ENCODE assay signal across 1 cellular context in the genomic region with DNA sequence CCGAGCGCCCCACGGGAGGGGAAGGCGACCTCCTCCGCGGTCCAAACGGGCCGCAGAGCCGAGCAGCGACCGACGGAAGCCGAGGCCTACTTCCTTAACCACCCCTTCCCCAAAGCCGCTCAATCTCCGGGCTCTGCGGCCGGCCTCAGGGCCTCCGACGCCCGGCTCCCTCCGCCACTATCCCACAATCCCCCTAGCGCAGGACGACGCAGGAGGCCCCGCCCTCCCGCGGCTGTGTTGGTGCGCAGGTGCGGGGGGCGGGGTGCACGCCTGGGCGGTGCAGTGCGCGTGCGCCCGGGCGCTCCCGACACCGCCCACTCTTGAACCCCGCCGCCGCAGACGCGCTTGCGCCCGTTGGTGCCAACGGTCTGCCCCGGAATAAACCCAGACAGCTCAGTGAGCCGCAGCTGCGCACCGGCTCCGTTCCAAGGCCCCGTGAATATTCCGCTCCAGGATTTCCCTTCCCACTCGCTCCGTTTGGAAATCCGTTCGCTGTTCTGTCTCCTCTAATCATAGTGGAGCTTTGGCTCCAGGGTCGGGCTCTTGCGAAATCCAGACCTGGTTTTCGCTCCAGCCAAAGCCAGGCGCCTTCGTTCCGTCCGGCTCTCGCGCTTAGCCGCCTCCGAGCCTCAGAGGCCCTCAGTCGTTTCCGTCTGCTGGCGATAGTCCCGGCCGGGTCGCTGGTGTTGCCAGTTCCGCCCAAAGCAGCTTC.
TF ChIP-seq lines count a peak whose summit lies in the region.

A gene with protein sequence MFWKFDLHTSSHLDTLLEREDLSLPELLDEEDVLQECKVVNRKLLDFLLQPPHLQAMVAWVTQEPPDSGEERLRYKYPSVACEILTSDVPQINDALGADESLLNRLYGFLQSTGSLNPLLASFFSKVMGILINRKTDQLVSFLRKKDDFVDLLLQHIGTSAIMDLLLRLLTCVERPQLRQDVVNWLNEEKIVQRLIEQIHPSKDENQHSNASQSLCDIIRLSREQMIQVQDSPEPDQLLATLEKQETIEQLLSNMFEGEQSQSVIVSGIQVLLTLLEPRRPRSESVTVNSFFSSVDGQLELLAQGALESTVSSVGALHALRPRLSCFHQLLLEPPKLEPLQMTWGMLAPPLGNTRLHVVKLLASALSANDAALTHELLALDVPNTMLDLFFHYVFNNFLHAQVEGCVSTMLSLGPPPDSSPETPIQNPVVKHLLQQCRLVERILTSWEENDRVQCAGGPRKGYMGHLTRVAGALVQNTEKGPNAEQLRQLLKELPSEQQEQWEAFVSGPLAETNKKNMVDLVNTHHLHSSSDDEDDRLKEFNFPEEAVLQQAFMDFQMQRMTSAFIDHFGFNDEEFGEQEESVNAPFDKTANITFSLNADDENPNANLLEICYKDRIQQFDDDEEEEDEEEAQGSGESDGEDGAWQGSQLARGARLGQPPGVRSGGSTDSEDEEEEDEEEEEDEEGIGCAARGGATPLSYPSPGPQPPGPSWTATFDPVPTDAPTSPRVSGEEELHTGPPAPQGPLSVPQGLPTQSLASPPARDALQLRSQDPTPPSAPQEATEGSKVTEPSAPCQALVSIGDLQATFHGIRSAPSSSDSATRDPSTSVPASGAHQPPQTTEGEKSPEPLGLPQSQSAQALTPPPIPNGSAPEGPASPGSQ (minus strand): TSS at position 190 of the 712 bp plus-strand sequence. CDS start 11,914 bp downstream, outside the sequence.

TF ChIP-seq in HEK293, 187 proteins besides CTCF, POLR2A, EP300 and RAD21 (continued from another document and continues in another):
- TF ChIP-seq, protein P1, sequence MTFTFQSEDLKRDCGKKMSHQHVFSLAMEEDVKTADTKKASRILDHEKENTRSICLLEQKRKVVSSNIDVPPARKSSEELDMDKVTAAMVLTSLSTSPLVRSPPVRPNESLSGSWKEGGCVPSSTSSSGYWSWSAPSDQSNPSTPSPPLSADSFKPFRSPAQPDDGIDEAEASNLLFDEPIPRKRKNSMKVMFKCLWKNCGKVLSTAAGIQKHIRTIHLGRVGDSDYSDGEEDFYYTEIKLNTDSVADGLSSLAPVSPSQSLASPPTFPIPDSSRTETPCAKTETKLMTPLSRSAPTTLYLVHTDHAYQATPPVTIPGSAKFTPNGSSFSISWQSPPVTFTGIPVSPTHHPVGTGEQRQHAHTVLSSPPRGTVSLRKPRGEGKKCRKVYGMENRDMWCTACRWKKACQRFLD (tag by site-specific recombination; IDR thresholded peaks at IDR 0.05), result 0 out of 2 replicates have a peak, but pooled peaks have one; percentile 15
- TF ChIP-seq, protein P2, sequence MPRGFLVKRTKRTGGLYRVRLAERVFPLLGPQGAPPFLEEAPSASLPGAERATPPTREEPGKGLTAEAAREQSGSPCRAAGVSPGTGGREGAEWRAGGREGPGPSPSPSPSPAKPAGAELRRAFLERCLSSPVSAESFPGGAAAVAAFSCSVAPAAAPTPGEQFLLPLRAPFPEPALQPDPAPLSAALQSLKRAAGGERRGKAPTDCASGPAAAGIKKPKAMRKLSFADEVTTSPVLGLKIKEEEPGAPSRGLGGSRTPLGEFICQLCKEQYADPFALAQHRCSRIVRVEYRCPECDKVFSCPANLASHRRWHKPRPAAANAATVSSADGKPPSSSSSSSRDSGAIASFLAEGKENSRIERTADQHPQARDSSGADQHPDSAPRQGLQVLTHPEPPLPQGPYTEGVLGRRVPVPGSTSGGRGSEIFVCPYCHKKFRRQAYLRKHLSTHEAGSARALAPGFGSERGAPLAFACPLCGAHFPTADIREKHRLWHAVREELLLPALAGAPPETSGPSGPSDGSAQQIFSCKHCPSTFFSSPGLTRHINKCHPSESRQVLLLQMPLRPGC (tag by site-specific recombination; IDR thresholded peaks at IDR 0.05), result peak; percentile 49; the same call in 1 of the 2 replicates
- no peak for TF ChIP-seq SCRT1 (tag by site-specific recombination; IDR thresholded peaks at IDR 0.05; ENCODE audit: borderline replicate concordance)
- peak; percentile 91; the same call in 1 of the 2 replicates for TF ChIP-seq ZNF391 (tag by site-specific recombination; IDR thresholded peaks at IDR 0.05; ENCODE audit: borderline replicate concordance, low read depth)
- no peak for TF ChIP-seq ZNF211 (tag by site-specific recombination; IDR thresholded peaks at IDR 0.05; ENCODE audit: low read depth)
- no peak for TF ChIP-seq ZNF514 (tag by site-specific recombination; IDR thresholded peaks at IDR 0.05)
- TF ChIP-seq GLIS1 (tag by site-specific recombination; IDR thresholded peaks at IDR 0.05), result peak; percentile 69
- TF ChIP-seq, protein P3, sequence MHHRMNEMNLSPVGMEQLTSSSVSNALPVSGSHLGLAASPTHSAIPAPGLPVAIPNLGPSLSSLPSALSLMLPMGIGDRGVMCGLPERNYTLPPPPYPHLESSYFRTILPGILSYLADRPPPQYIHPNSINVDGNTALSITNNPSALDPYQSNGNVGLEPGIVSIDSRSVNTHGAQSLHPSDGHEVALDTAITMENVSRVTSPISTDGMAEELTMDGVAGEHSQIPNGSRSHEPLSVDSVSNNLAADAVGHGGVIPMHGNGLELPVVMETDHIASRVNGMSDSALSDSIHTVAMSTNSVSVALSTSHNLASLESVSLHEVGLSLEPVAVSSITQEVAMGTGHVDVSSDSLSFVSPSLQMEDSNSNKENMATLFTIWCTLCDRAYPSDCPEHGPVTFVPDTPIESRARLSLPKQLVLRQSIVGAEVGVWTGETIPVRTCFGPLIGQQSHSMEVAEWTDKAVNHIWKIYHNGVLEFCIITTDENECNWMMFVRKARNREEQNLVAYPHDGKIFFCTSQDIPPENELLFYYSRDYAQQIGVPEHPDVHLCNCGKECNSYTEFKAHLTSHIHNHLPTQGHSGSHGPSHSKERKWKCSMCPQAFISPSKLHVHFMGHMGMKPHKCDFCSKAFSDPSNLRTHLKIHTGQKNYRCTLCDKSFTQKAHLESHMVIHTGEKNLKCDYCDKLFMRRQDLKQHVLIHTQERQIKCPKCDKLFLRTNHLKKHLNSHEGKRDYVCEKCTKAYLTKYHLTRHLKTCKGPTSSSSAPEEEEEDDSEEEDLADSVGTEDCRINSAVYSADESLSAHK (tag by site-specific recombination; IDR thresholded peaks at IDR 0.05), result peak; percentile 73
- peak; percentile 75 for TF ChIP-seq EGR2 (tag by site-specific recombination; IDR thresholded peaks at IDR 0.05; ENCODE audit: low read depth)
- TF ChIP-seq TCF7L2 (IDR thresholded peaks at IDR 0.05; ENCODE audit: borderline replicate concordance, low read depth, low read length), result no peak
- no peak for TF ChIP-seq ZNF426 (tag by site-specific recombination; IDR thresholded peaks at IDR 0.05)
- TF ChIP-seq ZNF292 (tag by site-specific recombination; IDR thresholded peaks at IDR 0.05; ENCODE audit: borderline replicate concordance, low read depth), result no peak
- no peak for TF ChIP-seq ZNF837 (tag by site-specific recombination; IDR thresholded peaks at IDR 0.05)
- TF ChIP-seq, protein P4, sequence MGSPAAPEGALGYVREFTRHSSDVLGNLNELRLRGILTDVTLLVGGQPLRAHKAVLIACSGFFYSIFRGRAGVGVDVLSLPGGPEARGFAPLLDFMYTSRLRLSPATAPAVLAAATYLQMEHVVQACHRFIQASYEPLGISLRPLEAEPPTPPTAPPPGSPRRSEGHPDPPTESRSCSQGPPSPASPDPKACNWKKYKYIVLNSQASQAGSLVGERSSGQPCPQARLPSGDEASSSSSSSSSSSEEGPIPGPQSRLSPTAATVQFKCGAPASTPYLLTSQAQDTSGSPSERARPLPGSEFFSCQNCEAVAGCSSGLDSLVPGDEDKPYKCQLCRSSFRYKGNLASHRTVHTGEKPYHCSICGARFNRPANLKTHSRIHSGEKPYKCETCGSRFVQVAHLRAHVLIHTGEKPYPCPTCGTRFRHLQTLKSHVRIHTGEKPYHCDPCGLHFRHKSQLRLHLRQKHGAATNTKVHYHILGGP (tag by site-specific recombination; IDR thresholded peaks at IDR 0.05), result no peak
- TF ChIP-seq ZBTB17 (tag by site-specific recombination; IDR thresholded peaks at IDR 0.05), result peak; percentile 97
- TF ChIP-seq, protein P5, sequence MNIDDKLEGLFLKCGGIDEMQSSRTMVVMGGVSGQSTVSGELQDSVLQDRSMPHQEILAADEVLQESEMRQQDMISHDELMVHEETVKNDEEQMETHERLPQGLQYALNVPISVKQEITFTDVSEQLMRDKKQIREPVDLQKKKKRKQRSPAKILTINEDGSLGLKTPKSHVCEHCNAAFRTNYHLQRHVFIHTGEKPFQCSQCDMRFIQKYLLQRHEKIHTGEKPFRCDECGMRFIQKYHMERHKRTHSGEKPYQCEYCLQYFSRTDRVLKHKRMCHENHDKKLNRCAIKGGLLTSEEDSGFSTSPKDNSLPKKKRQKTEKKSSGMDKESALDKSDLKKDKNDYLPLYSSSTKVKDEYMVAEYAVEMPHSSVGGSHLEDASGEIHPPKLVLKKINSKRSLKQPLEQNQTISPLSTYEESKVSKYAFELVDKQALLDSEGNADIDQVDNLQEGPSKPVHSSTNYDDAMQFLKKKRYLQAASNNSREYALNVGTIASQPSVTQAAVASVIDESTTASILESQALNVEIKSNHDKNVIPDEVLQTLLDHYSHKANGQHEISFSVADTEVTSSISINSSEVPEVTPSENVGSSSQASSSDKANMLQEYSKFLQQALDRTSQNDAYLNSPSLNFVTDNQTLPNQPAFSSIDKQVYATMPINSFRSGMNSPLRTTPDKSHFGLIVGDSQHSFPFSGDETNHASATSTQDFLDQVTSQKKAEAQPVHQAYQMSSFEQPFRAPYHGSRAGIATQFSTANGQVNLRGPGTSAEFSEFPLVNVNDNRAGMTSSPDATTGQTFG (tag by site-specific recombination; IDR thresholded peaks at IDR 0.05; ENCODE audit: borderline replicate concordance), result peak; percentile 94
- TF ChIP-seq, protein P6, sequence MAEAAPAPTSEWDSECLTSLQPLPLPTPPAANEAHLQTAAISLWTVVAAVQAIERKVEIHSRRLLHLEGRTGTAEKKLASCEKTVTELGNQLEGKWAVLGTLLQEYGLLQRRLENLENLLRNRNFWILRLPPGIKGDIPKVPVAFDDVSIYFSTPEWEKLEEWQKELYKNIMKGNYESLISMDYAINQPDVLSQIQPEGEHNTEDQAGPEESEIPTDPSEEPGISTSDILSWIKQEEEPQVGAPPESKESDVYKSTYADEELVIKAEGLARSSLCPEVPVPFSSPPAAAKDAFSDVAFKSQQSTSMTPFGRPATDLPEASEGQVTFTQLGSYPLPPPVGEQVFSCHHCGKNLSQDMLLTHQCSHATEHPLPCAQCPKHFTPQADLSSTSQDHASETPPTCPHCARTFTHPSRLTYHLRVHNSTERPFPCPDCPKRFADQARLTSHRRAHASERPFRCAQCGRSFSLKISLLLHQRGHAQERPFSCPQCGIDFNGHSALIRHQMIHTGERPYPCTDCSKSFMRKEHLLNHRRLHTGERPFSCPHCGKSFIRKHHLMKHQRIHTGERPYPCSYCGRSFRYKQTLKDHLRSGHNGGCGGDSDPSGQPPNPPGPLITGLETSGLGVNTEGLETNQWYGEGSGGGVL (tag by site-specific recombination; IDR thresholded peaks at IDR 0.05), result 0 out of 2 replicates have a peak, but pooled peaks have one; percentile 8
- peak; percentile 95 for TF ChIP-seq SP7 (tag by site-specific recombination; IDR thresholded peaks at IDR 0.05)
- no peak for TF ChIP-seq ZNF404 (tag by site-specific recombination; IDR thresholded peaks at IDR 0.05)
- peak; percentile 80 for TF ChIP-seq ZFHX2 (tag by site-specific recombination; conservative IDR thresholded peaks at IDR 0.05)
- 0 out of 2 replicates have a peak, but pooled peaks have one; percentile 4 for TF ChIP-seq ZNF19 (tag by site-specific recombination; IDR thresholded peaks at IDR 0.05; ENCODE audit: low read depth)
- peak; percentile 92 for TF ChIP-seq ZNF76 (tag by site-specific recombination; IDR thresholded peaks at IDR 0.05; ENCODE audit: borderline replicate concordance, low read depth)
- TF ChIP-seq ZNF529 (tag by site-specific recombination; IDR thresholded peaks at IDR 0.05; ENCODE audit: insufficient replicate concordance), result no peak
- peak; percentile 76; the same call in 1 of the 2 replicates for TF ChIP-seq ZBTB7A (tag by site-specific recombination; IDR thresholded peaks at IDR 0.05; ENCODE audit: low read depth)
- no peak for TF ChIP-seq ZNF544 (tag by site-specific recombination; IDR thresholded peaks at IDR 0.05)
- TF ChIP-seq, protein P7, sequence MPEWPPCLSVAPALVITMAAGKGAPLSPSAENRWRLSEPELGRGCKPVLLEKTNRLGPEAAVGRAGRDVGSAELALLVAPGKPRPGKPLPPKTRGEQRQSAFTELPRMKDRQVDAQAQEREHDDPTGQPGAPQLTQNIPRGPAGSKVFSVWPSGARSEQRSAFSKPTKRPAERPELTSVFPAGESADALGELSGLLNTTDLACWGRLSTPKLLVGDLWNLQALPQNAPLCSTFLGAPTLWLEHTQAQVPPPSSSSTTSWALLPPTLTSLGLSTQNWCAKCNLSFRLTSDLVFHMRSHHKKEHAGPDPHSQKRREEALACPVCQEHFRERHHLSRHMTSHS (tag by site-specific recombination; IDR thresholded peaks at IDR 0.05), result no peak
- TF ChIP-seq ZNF558 (tag by site-specific recombination; IDR thresholded peaks at IDR 0.05), result peak; percentile 90
- TF ChIP-seq MZF1 (tag by site-specific recombination; IDR thresholded peaks at IDR 0.05; ENCODE audit: borderline replicate concordance), result 0 out of 2 replicates have a peak, but pooled peaks have one; percentile 14
- no peak for TF ChIP-seq ZBTB1 (tag by site-specific recombination; IDR thresholded peaks at IDR 0.05)
- peak; percentile 84 for TF ChIP-seq ZNF335 (tag by site-specific recombination; conservative IDR thresholded peaks at IDR 0.05)
- no peak for TF ChIP-seq ZNF549 (tag by site-specific recombination; IDR thresholded peaks at IDR 0.05)
- TF ChIP-seq, protein P8, sequence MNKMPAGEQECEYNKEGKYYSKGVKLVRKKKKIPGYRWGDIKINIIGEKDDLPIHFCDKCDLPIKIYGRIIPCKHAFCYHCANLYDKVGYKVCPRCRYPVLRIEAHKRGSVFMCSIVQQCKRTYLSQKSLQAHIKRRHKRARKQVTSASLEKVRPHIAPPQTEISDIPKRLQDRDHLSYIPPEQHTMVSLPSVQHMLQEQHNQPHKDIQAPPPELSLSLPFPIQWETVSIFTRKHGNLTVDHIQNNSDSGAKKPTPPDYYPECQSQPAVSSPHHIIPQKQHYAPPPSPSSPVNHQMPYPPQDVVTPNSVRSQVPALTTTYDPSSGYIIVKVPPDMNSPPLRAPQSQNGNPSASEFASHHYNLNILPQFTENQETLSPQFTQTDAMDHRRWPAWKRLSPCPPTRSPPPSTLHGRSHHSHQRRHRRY (tag by site-specific recombination; IDR thresholded peaks at IDR 0.05), result no peak
- peak; percentile 87 for TF ChIP-seq ZNF184 (tag by site-specific recombination; IDR thresholded peaks at IDR 0.05)
- peak; percentile 88; the same call in 1 of the 2 replicates for TF ChIP-seq KLF10 (tag by site-specific recombination; IDR thresholded peaks at IDR 0.05)
- no peak; the same call in 1 of the 2 replicates for TF ChIP-seq ZNF791 (tag by site-specific recombination; IDR thresholded peaks at IDR 0.05)
- TF ChIP-seq, protein P9, sequence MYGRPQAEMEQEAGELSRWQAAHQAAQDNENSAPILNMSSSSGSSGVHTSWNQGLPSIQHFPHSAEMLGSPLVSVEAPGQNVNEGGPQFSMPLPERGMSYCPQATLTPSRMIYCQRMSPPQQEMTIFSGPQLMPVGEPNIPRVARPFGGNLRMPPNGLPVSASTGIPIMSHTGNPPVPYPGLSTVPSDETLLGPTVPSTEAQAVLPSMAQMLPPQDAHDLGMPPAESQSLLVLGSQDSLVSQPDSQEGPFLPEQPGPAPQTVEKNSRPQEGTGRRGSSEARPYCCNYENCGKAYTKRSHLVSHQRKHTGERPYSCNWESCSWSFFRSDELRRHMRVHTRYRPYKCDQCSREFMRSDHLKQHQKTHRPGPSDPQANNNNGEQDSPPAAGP (tag by site-specific recombination; IDR thresholded peaks at IDR 0.05), result peak; percentile 95
